ENCODE assay signal across 7 cellular contexts in the genomic region with DNA sequence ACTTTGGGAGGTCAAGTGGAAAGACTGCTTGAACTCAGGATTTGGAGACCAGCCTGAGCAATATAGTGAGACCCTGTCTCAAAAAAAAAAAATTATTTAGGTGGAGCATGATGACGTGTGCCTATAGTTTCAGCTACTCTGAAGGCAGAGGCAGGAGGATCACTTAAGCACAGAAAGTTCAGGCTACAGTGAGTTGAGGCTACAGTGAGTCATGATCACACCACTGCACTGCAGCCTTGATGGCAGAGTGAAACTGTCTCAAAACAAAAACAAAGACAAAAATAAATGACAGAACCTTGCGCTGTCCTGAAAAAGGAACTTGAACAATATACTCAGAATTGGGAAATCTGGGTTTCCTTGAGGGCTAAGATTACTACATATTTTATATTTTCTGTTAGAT. TPM values are rescaled to one million over a fixed set of nuclear protein-coding genes. Genes with fewer than 3 reads are reported as not detected.
DNase-seq lines count a peak whose midpoint lies in the region; ATAC-seq and TF ChIP-seq lines count a peak whose summit lies in the region.
"Not testable (repeated sequence)": the region's sequence is repeated elsewhere in the genome, so short reads cannot be mapped to it uniquely, and the experiment has no call there.

No MANE protein-coding gene starts in this region.

- H3K4me1 Mint-ChIP-seq in CD14-positive monocyte, result peaks cover 14% of the 10 kb centered on the region
- H3K4me1 Mint-ChIP-seq in activated CD8-positive, alpha-beta memory T cell treated with anti-CD3 and anti-CD28 coated beads, Interleukin-2, amount 10 ng/mL, durations not matched to agents 7 days and 5 days, result peaks cover 11% of the 10 kb centered on the region
- H3K4me1 Mint-ChIP-seq in stimulated activated effector memory CD8-positive, alpha-beta T cell treated with anti-CD3 and anti-CD28 coated beads, Interleukin-12 subunit alpha, Interleukin-12 subunit beta, amount 100 ng/mL, for 72 hours, result not testable (repeated sequence)

- not testable (repeated sequence) for TF ChIP-seq POLR2A in NB4 (IDR thresholded peaks at IDR 0.05; ENCODE audit: extremely low read depth, insufficient read length)

- not testable (repeated sequence) for H3K27me3 Mint-ChIP-seq in CD14-positive monocyte (ENCODE audit: low read depth in 3 of 3); activated CD8-positive, alpha-beta memory T cell treated with anti-CD3 and anti-CD28 coated beads, Interleukin-2, amount 10 ng/mL, durations not matched to agents 7 days and 5 days

- H3K4me3 Mint-ChIP-seq in CD14-positive monocyte; activated CD8-positive, alpha-beta memory T cell treated with anti-CD3 and anti-CD28 coated beads, Interleukin-2, amount 10 ng/mL, durations not matched to agents 7 days and 5 days; stimulated activated effector memory CD8-positive, alpha-beta T cell treated with anti-CD3 and anti-CD28 coated beads, Interleukin-12 subunit alpha, Interleukin-12 subunit beta, amount 100 ng/mL, for 72 hours: not testable (repeated sequence)

- CTCF ChIA-PET in activated CD8-positive, alpha-beta memory T cell treated with anti-CD3 and anti-CD28 coated beads, Interleukin-2, amount 10 ng/mL, durations not matched to agents 7 days and 5 days (lab: Charles Lee), result not testable (repeated sequence)

- H3K4me3 ChIP-seq in NB4 (ENCODE audit: low read depth, low read length), result not testable (repeated sequence)

- intact Hi-C loops in CD14-positive monocyte (cut with micrococcal nuclease), result not testable (repeated sequence)

- not testable (repeated sequence) for TF ChIP-seq CTCF in CD14-positive monocyte (IDR thresholded peaks at IDR 0.05); NB4 (IDR thresholded peaks at IDR 0.05; ENCODE audit: low read depth, low read length)

- not testable (repeated sequence) for H3K36me3 Mint-ChIP-seq in CD14-positive monocyte; activated CD8-positive, alpha-beta memory T cell treated with anti-CD3 and anti-CD28 coated beads, Interleukin-2, amount 10 ng/mL, durations not matched to agents 7 days and 5 days; stimulated activated effector memory CD8-positive, alpha-beta T cell treated with anti-CD3 and anti-CD28 coated beads, Interleukin-12 subunit alpha, Interleukin-12 subunit beta, amount 100 ng/mL, for 72 hours

- peak; percentile 53 for ATAC-seq in GM21367 (IDR thresholded peaks at IDR 0.05; ENCODE audit: unreplicated experiment)
- ATAC-seq in HG02938 (IDR thresholded peaks at IDR 0.05; ENCODE audit: unreplicated experiment), result peak; percentile 46
- peak; percentile 49 for ATAC-seq in activated CD8-positive, alpha-beta memory T cell treated with anti-CD3 and anti-CD28 coated beads, Interleukin-2, amount 10 ng/mL, durations not matched to agents 7 days and 5 days
- peak; percentile 51 for ATAC-seq in stimulated activated effector memory CD8-positive, alpha-beta T cell treated with anti-CD3 and anti-CD28 coated beads, Interleukin-12 subunit alpha, Interleukin-12 subunit beta, amount 100 ng/mL, for 72 hours

- DNase-seq in CD14-positive monocyte (ENCODE audit: low spot score), result peak; percentile 52
- DNase-seq in NB4 (ENCODE audit: low read depth), result peak; percentile 9
- DNase-seq in SIG-M5 treated with dmso at 0.1 percent for 504 hours (lab: John Stamatoyannopoulos, UW; ENCODE audit: unreplicated experiment), result peak; percentile 9
- DNase-seq in activated CD8-positive, alpha-beta memory T cell treated with anti-CD3 and anti-CD28 coated beads, Interleukin-2, amount 10 ng/mL, durations not matched to agents 7 days and 5 days, result not testable (repeated sequence)
- DNase-seq in stimulated activated effector memory CD8-positive, alpha-beta T cell treated with anti-CD3 and anti-CD28 coated beads, Interleukin-12 subunit alpha, Interleukin-12 subunit beta, amount 100 ng/mL, for 72 hours (ENCODE audit: low spot score in 2 of 2), result peak in 1 of 2 donors; percentile 37

- not testable (repeated sequence) for H3K9me3 Mint-ChIP-seq in CD14-positive monocyte; activated CD8-positive, alpha-beta memory T cell treated with anti-CD3 and anti-CD28 coated beads, Interleukin-2, amount 10 ng/mL, durations not matched to agents 7 days and 5 days (ENCODE audit: low read depth); stimulated activated effector memory CD8-positive, alpha-beta T cell treated with anti-CD3 and anti-CD28 coated beads, Interleukin-12 subunit alpha, Interleukin-12 subunit beta, amount 100 ng/mL, for 72 hours

- H3K27ac Mint-ChIP-seq in CD14-positive monocyte, result peak overlapping the region in 6 of 7 donors; percentile 30 to 86 (median 65)
- H3K27ac Mint-ChIP-seq in activated CD8-positive, alpha-beta memory T cell treated with anti-CD3 and anti-CD28 coated beads, Interleukin-2, amount 10 ng/mL, durations not matched to agents 7 days and 5 days; stimulated activated effector memory CD8-positive, alpha-beta T cell treated with anti-CD3 and anti-CD28 coated beads, Interleukin-12 subunit alpha, Interleukin-12 subunit beta, amount 100 ng/mL, for 72 hours: not testable (repeated sequence)

RNA-seq across cellular contexts. Expression of gene ZNF519, which starts 7.3 kb away (rescaled TPM):
- polyA plus RNA-seq in CD14-positive monocyte, result under 1 TPM; 0.52 to 0.63 TPM
- 10 to 100 TPM; 24.6 to 32.9 TPM for total RNA-seq in activated CD8-positive, alpha-beta memory T cell treated with anti-CD3 and anti-CD28 coated beads, Interleukin-2, amount 10 ng/mL, durations not matched to agents 7 days and 5 days
